1 cellular context compared by ENCODE assay signal in genomic region chr7:143395187-143396149, GRCh38.
TF ChIP-seq lines count a peak whose summit lies in the region.

No MANE protein-coding gene starts in this region.

TF ChIP-seq in HepG2, 621 proteins besides CTCF, POLR2A, EP300 and RAD21 (continued from another document and continues in another):
- no peak for TF ChIP-seq ZBTB4 (CRISPR knock-in tag; IDR thresholded peaks at IDR 0.05; ENCODE audit: borderline replicate concordance)
- no peak for TF ChIP-seq MED13 (CRISPR knock-in tag; IDR thresholded peaks at IDR 0.05)
- TF ChIP-seq MBNL3 (CRISPR knock-in tag; conservative IDR thresholded peaks at IDR 0.05): no peak
- TF ChIP-seq U2AF1 (optimal IDR thresholded peaks at IDR 0.05; ENCODE audit: low read depth, low read length): no peak
- no peak for TF ChIP-seq EEA1 (CRISPR knock-in tag; IDR thresholded peaks at IDR 0.05; ENCODE audit: borderline replicate concordance)
- TF ChIP-seq KDM6A (CRISPR knock-in tag; IDR thresholded peaks at IDR 0.05; ENCODE audit: low read depth): peak; percentile 69
- no peak for TF ChIP-seq ATRX (CRISPR knock-in tag; IDR thresholded peaks at IDR 0.05; ENCODE audit: borderline replicate concordance)
- no peak for TF ChIP-seq MIER2 (CRISPR knock-in tag; IDR thresholded peaks at IDR 0.05)
- TF ChIP-seq ZFX (CRISPR knock-in tag; IDR thresholded peaks at IDR 0.05; ENCODE audit: low read depth): peak; percentile 71
- TF ChIP-seq ZBTB38 (CRISPR knock-in tag; IDR thresholded peaks at IDR 0.05): no peak
- no peak for TF ChIP-seq TEAD2 (CRISPR knock-in tag; IDR thresholded peaks at IDR 0.05)
- 0 out of 2 replicates have a peak, but pooled peaks have one; percentile 11 for TF ChIP-seq ZFP41 (CRISPR knock-in tag; IDR thresholded peaks at IDR 0.05; ENCODE audit: borderline replicate concordance)
- no peak for TF ChIP-seq CREBL2 (CRISPR knock-in tag; IDR thresholded peaks at IDR 0.05; ENCODE audit: borderline replicate concordance)
- TF ChIP-seq E2F1 (CRISPR knock-in tag; IDR thresholded peaks at IDR 0.05): 0 out of 2 replicates have a peak, but pooled peaks have one; percentile 43
- no peak for TF ChIP-seq ZBTB3 (CRISPR knock-in tag; IDR thresholded peaks at IDR 0.05; ENCODE audit: borderline replicate concordance, low read depth)
- TF ChIP-seq HOXA9 (CRISPR knock-in tag; IDR thresholded peaks at IDR 0.05; ENCODE audit: borderline replicate concordance): no peak
- TF ChIP-seq CREB3 (CRISPR knock-in tag; IDR thresholded peaks at IDR 0.05): no peak
- TF ChIP-seq ZFP91 (CRISPR knock-in tag; IDR thresholded peaks at IDR 0.05; ENCODE audit: borderline replicate concordance): peak; percentile 88
- peak; percentile 69; the same call in 1 of the 2 replicates for TF ChIP-seq HINFP (CRISPR knock-in tag; IDR thresholded peaks at IDR 0.05; ENCODE audit: low read depth)
- TF ChIP-seq PCBP1 (IDR thresholded peaks at IDR 0.05; ENCODE audit: borderline replicate concordance, low read depth, low read length): no peak
- no peak for TF ChIP-seq ZNF441 (CRISPR knock-in tag; IDR thresholded peaks at IDR 0.05; ENCODE audit: borderline replicate concordance)
- TF ChIP-seq ZNF775 (CRISPR knock-in tag; IDR thresholded peaks at IDR 0.05; ENCODE audit: borderline replicate concordance): no peak
- TF ChIP-seq ZBTB34 (CRISPR knock-in tag; IDR thresholded peaks at IDR 0.05): peak; percentile 92; the same call in 1 of the 2 replicates
- no peak for TF ChIP-seq KMT2A (CRISPR knock-in tag; IDR thresholded peaks at IDR 0.05)
- peak; percentile 73; the same call in 1 of the 2 replicates for TF ChIP-seq ETV5 (CRISPR knock-in tag; IDR thresholded peaks at IDR 0.05; ENCODE audit: borderline replicate concordance)
- peak; percentile 75 for TF ChIP-seq ZNF547 (CRISPR knock-in tag; IDR thresholded peaks at IDR 0.05)
- no peak for TF ChIP-seq ONECUT2 (CRISPR knock-in tag; IDR thresholded peaks at IDR 0.05)
- no peak for TF ChIP-seq ELF4 (CRISPR knock-in tag; IDR thresholded peaks at IDR 0.05; ENCODE audit: borderline replicate concordance)
- TF ChIP-seq ZNF317 (CRISPR knock-in tag; IDR thresholded peaks at IDR 0.05): peak; percentile 65; the same call in 1 of the 2 replicates
- TF ChIP-seq ZNF263 (CRISPR knock-in tag; IDR thresholded peaks at IDR 0.05): peak; percentile 66
- TF ChIP-seq ZNF570 (CRISPR knock-in tag; IDR thresholded peaks at IDR 0.05; ENCODE audit: borderline replicate concordance): no peak
- no peak for TF ChIP-seq LBX2 (CRISPR knock-in tag; IDR thresholded peaks at IDR 0.05; ENCODE audit: borderline replicate concordance)
- TF ChIP-seq LRRFIP1 (CRISPR knock-in tag; conservative IDR thresholded peaks at IDR 0.05): no peak
- TF ChIP-seq TEAD3 (CRISPR knock-in tag; optimal IDR thresholded peaks at IDR 0.05; ENCODE audit: borderline replicate concordance): peak; percentile 69
- TF ChIP-seq EZH2 (conservative IDR thresholded peaks at IDR 0.05; ENCODE audit: low read depth, low read length): no peak
- no peak for TF ChIP-seq ZNF567 (CRISPR knock-in tag; IDR thresholded peaks at IDR 0.05; ENCODE audit: borderline replicate concordance)
- TF ChIP-seq HMGXB3 (CRISPR knock-in tag; IDR thresholded peaks at IDR 0.05; ENCODE audit: borderline replicate concordance): no peak
- no peak for TF ChIP-seq ZNF720 (CRISPR knock-in tag; IDR thresholded peaks at IDR 0.05)
- TF ChIP-seq FLYWCH1 (CRISPR knock-in tag; IDR thresholded peaks at IDR 0.05): no peak
- TF ChIP-seq HCFC1 (IDR thresholded peaks at IDR 0.05; ENCODE audit: low read depth, low read length): no peak
- TF ChIP-seq HIC2 (CRISPR knock-in tag; IDR thresholded peaks at IDR 0.05; ENCODE audit: low read depth): peak; percentile 53; the same call in 1 of the 2 replicates
